In genomic region chr1:91583326-91583755, GRCh38 we compare ENCODE assay signal across 12 cellular contexts.
DNase-seq lines count a peak whose midpoint lies in the region; ATAC-seq and TF ChIP-seq lines count a peak whose summit lies in the region.
"Had no signal": no experiment of that assay in that cellular context is flagged by ENCODE, and none has a peak within 500 bp of the region (broad histone marks: within the 10 kb centered on the region; RNA-seq: fewer than 3 reads in every experiment).

No MANE protein-coding gene starts in this region.

- H3K27me3 Mint-ChIP-seq in activated naive CD4-positive, alpha-beta T cell treated with anti-CD3 and anti-CD28 coated beads, Interleukin-2, amount 10 ng/mL, durations not matched to agents 7 days and 5 days = peaks cover 20% of the 10 kb centered on the region

- no peaks in the 10 kb centered on the region for H3K9me3 Mint-ChIP-seq in activated naive CD4-positive, alpha-beta T cell treated with anti-CD3 and anti-CD28 coated beads, Interleukin-2, amount 10 ng/mL, durations not matched to agents 7 days and 5 days

- ATAC-seq in HG02885 (IDR thresholded peaks at IDR 0.05; ENCODE audit: poor library complexity, unreplicated experiment) (no peak), HG03135 (IDR thresholded peaks at IDR 0.05; ENCODE audit: unreplicated experiment) (no peak), HG03025 (IDR thresholded peaks at IDR 0.05; ENCODE audit: low FRiP score, unreplicated experiment) (no peak)
- ATAC-seq: activated T-cell treated with anti-CD3 and anti-CD28 coated beads, Interleukin-2, amount 50 U/mL, for 72 hours had no signal

- peak overlapping the region; percentile 86 to 97 for H3K27ac ChIP-seq in uterus

- no peaks in the 10 kb centered on the region for H3K4me1 ChIP-seq in uterus

- H3K4me3 ChIP-seq in fibroblast of the aortic adventitia (ENCODE audit: low read depth, low read length) = no peak overlapping the region
- H3K4me3 ChIP-seq in uterus = no peak overlapping the region

- H3K27me3 ChIP-seq in uterus = no peaks in the 10 kb centered on the region

- H3K36me3 Mint-ChIP-seq in activated naive CD4-positive, alpha-beta T cell treated with anti-CD3 and anti-CD28 coated beads, Interleukin-2, amount 10 ng/mL, durations not matched to agents 7 days and 5 days = no peaks in the 10 kb centered on the region

- peaks cover 27% of the 10 kb centered on the region for H3K4me1 Mint-ChIP-seq in activated naive CD4-positive, alpha-beta T cell treated with anti-CD3 and anti-CD28 coated beads, Interleukin-2, amount 10 ng/mL, durations not matched to agents 7 days and 5 days

- intact Hi-C loops in uterus (cut with DNase I; ENCODE audit: low total_unique reads) = no loop called here

- no peak overlapping the region for H3K27ac Mint-ChIP-seq in activated naive CD4-positive, alpha-beta T cell treated with anti-CD3 and anti-CD28 coated beads, Interleukin-2, amount 10 ng/mL, durations not matched to agents 7 days and 5 days
- H3K27ac Mint-ChIP-seq: activated T-cell treated with anti-CD3 and anti-CD28 coated beads, Interleukin-2, amount 50 U/mL, for 72 hours had no signal

- peak; percentile 28 for DNase-seq in activated naive CD4-positive, alpha-beta T cell treated with anti-CD3 and anti-CD28 coated beads, Interleukin-2, amount 10 ng/mL, durations not matched to agents 7 days and 5 days
- DNase-seq in activated naive CD4-positive, alpha-beta T cell treated with Interleukin-2 at 50 U/mL for 16 hours = no peak
- DNase-seq in NCI-H69 (lab: John Stamatoyannopoulos, UW) (peak; percentile 70), fibroblast of the aortic adventitia (ENCODE audit: low read depth) (peak; percentile 87), uterus (no peak)
- DNase-seq: activated T-cell treated with anti-CD3 and anti-CD28 coated beads, Interleukin-2, amount 50 U/mL, for 72 hours; C1 segment of cervical spinal cord; islet precursor cell; NCI-H446 treated with DMSO at 0.1 percent for 48 hours had no signal

- no peak for TF ChIP-seq POLR2A in uterus (IDR thresholded peaks at IDR 0.05)

- H3K9me3 ChIP-seq in uterus = no peaks in the 10 kb centered on the region

- TF ChIP-seq CTCF in fibroblast of the aortic adventitia (IDR thresholded peaks at IDR 0.05; ENCODE audit: insufficient read depth, low read length) = no peak
- no peak for TF ChIP-seq CTCF in uterus (IDR thresholded peaks at IDR 0.05)

- CTCF ChIA-PET in activated naive CD4-positive, alpha-beta T cell treated with anti-CD3 and anti-CD28 coated beads, Interleukin-2, amount 10 ng/mL, durations not matched to agents 7 days and 5 days (lab: Charles Lee) = interaction anchor here (1.1 kb wide), 1 partner anchor 70 kb away, joined by 3 read pairs; no protein-coding TSS in a partner anchor

- no peak overlapping the region for H3K4me3 Mint-ChIP-seq in activated naive CD4-positive, alpha-beta T cell treated with anti-CD3 and anti-CD28 coated beads, Interleukin-2, amount 10 ng/mL, durations not matched to agents 7 days and 5 days
- H3K4me3 Mint-ChIP-seq: activated T-cell treated with anti-CD3 and anti-CD28 coated beads, Interleukin-2, amount 50 U/mL, for 72 hours had no signal

- no peaks in the 10 kb centered on the region for H3K36me3 ChIP-seq in uterus

Comparison
In these comparisons a context has a peak if more than half of its experiments do, and no peak if none do; other contexts are left out.
1. DNase-seq: peak in activated naive CD4-positive, alpha-beta T cell treated with anti-CD3 and anti-CD28 coated beads, Interleukin-2, amount 10 ng/mL, durations not matched to agents 7 days and 5 days (single experiment), NCI-H69 (single experiment) and fibroblast of the aortic adventitia (single experiment); none in activated naive CD4-positive, alpha-beta T cell treated with Interleukin-2 at 50 U/mL for 16 hours (single experiment) and uterus (0 of 2).